8 cellular contexts compared by ENCODE assay signal in genomic region chr18:23452347-23452727, GRCh38. TPM values are rescaled to one million over a fixed set of nuclear protein-coding genes. Genes with fewer than 3 reads are reported as not detected.
DNase-seq lines count a peak whose midpoint lies in the region; ATAC-seq and TF ChIP-seq lines count a peak whose summit lies in the region.

No MANE protein-coding gene starts in this region.

- peaks cover 19 to 47% (median 31%) of the 10 kb centered on the region in 4 donors for H3K4me1 Mint-ChIP-seq in CD4-positive, CD25-positive, alpha-beta regulatory T cell
- H3K4me1 Mint-ChIP-seq in effector memory CD8-positive, alpha-beta T cell (ENCODE audit: low read depth in 2 of 2): peaks cover 22 to 33% of the 10 kb centered on the region in 2 donors

- no peaks in the 10 kb centered on the region for H3K36me3 ChIP-seq in CD4-positive, CD25-positive, alpha-beta regulatory T cell (ENCODE audit: control insufficient read depth, insufficient read depth, low read length)
- peaks cover 5% of the 10 kb centered on the region for H3K36me3 ChIP-seq in NT2/D1 (ENCODE audit: insufficient read depth, insufficient read length, low read length)
- H3K36me3 ChIP-seq in neutrophil: peaks cover 13% of the 10 kb centered on the region

- H3K9ac ChIP-seq in NT2/D1 (ENCODE audit: insufficient read length, low read depth): peak overlapping the region; percentile 34

- peak overlapping the region; percentile 82 for H3K27ac ChIP-seq in CD4-positive, CD25-positive, alpha-beta regulatory T cell (ENCODE audit: insufficient read depth, low read length, poor library complexity, severe bottlenecking)
- peak overlapping the region; percentile 93 for H3K27ac ChIP-seq in neutrophil

- peak overlapping the region; percentile 100 for H3K4me3 Mint-ChIP-seq in CD4-positive, CD25-positive, alpha-beta regulatory T cell
- peak overlapping the region; percentile 97 to 98 for H3K4me3 Mint-ChIP-seq in effector memory CD8-positive, alpha-beta T cell

- peaks cover 0 to 2% (median 0%) of the 10 kb centered on the region in 7 donors for H3K9me3 Mint-ChIP-seq in CD4-positive, CD25-positive, alpha-beta regulatory T cell
- H3K9me3 Mint-ChIP-seq in effector memory CD8-positive, alpha-beta T cell: no peaks in the 10 kb centered on the region

- H3K36me3 Mint-ChIP-seq in CD4-positive, CD25-positive, alpha-beta regulatory T cell: no peaks in the 10 kb centered on the region
- H3K36me3 Mint-ChIP-seq in effector memory CD8-positive, alpha-beta T cell (ENCODE audit: insufficient read depth): peaks cover 32% of the 10 kb centered on the region

- H3K27me3 Mint-ChIP-seq in CD4-positive, CD25-positive, alpha-beta regulatory T cell: peaks cover 22% of the 10 kb centered on the region
- H3K27me3 Mint-ChIP-seq in effector memory CD8-positive, alpha-beta T cell: no peaks in the 10 kb centered on the region

- H3K27me3 ChIP-seq in CD4-positive, CD25-positive, alpha-beta regulatory T cell (ENCODE audit: control insufficient read depth, insufficient read depth, low read length): no peaks in the 10 kb centered on the region
- no peaks in the 10 kb centered on the region for H3K27me3 ChIP-seq in NT2/D1 (ENCODE audit: insufficient read depth, insufficient read length)
- no peaks in the 10 kb centered on the region for H3K27me3 ChIP-seq in neutrophil

- H3K27ac Mint-ChIP-seq in CD4-positive, CD25-positive, alpha-beta regulatory T cell: peak overlapping the region; percentile 91 to 97 (median 91)
- H3K27ac Mint-ChIP-seq in effector memory CD8-positive, alpha-beta T cell: peak overlapping the region; percentile 93 to 98

- no peak for TF ChIP-seq CTCF in neutrophil (IDR thresholded peaks at IDR 0.05)

- DNase-seq in CD4-positive, CD25-positive, alpha-beta regulatory T cell: no peak
- DNase-seq in NT2/D1 (ENCODE audit: low read depth, low spot score) (no peak), NCI-H2227 (lab: John Stamatoyannopoulos, UW; ENCODE audit: unreplicated experiment) (no peak), T-helper 9 cell (no peak)
- no peak for DNase-seq in effector memory CD8-positive, alpha-beta T cell
- DNase-seq in stimulated activated CD8-positive, alpha-beta memory T cell treated with anti-CD3 and anti-CD28 coated beads, Interleukin-4, amount 100 ng/mL, for 48 hours: no peak

- H3K4me1 ChIP-seq in CD4-positive, CD25-positive, alpha-beta regulatory T cell (ENCODE audit: control insufficient read depth, insufficient read depth, low read length, poor library complexity, severe bottlenecking): peaks cover 32% of the 10 kb centered on the region
- H3K4me1 ChIP-seq in NT2/D1 (ENCODE audit: insufficient read depth, insufficient read length) (no peaks in the 10 kb centered on the region), neutrophil (ENCODE audit: control insufficient read depth in 1 of 2, insufficient read depth in 1 of 2, low read depth in 1 of 2, low read length in 1 of 2) (peaks cover 48% of the 10 kb centered on the region in 2 experiments)

- peak overlapping the region; percentile 96 for H3K4me3 ChIP-seq in CD4-positive, CD25-positive, alpha-beta regulatory T cell (ENCODE audit: low read depth, low read length)
- H3K4me3 ChIP-seq in NT2/D1 (ENCODE audit: insufficient read length, low read depth) (peak overlapping the region; percentile 83), neutrophil (ENCODE audit: low read depth in 1 of 2, low read length in 1 of 2) (peak overlapping the region; percentile 89 to 99)

- H3K9me3 ChIP-seq in CD4-positive, CD25-positive, alpha-beta regulatory T cell (ENCODE audit: control insufficient read depth in 2 of 2, low read length in 2 of 2): no peaks in the 10 kb centered on the region
- H3K9me3 ChIP-seq in NT2/D1 (ENCODE audit: insufficient read depth, low read length): no peaks in the 10 kb centered on the region
- no peaks in the 10 kb centered on the region for H3K9me3 ChIP-seq in neutrophil

- ATAC-seq in CD4-positive, CD25-positive, alpha-beta regulatory T cell (ENCODE audit: low read depth in 2 of 2): no peak
- no peak for ATAC-seq in effector memory CD8-positive, alpha-beta T cell (replicated peaks)
- ATAC-seq in HG03342 (IDR thresholded peaks at IDR 0.05; ENCODE audit: unreplicated experiment): no peak

RNA-seq across cellular contexts. Expression of gene RIOK3, which starts 0.8 kb away (rescaled TPM):
- total RNA-seq in CD4-positive, CD25-positive, alpha-beta regulatory T cell: 136 TPM
- polyA plus RNA-seq in CD4-positive, CD25-positive, alpha-beta regulatory T cell: 10 to 100 TPM; 43.2 to 60.7 (median 48.6) TPM

RNA-seq across cellular contexts. Expression of gene RMC1, which starts 51.0 kb away (rescaled TPM):
- 62.1 TPM for total RNA-seq in CD4-positive, CD25-positive, alpha-beta regulatory T cell
- polyA plus RNA-seq in CD4-positive, CD25-positive, alpha-beta regulatory T cell: 10 to 100 TPM; 36.8 to 51.8 (median 44.0) TPM
